In genomic region chr4:185304541-185304940, GRCh38 we compare ENCODE assay signal across 2 cellular contexts.
TF ChIP-seq lines count a peak whose summit lies in the region.

No MANE protein-coding gene starts in this region.

TF ChIP-seq in SK-N-SH, 30 proteins besides CTCF, POLR2A, EP300 and RAD21 (continued from another document):
- TF ChIP-seq REST (IDR thresholded peaks at IDR 0.05; ENCODE audit: low read depth, low read length) (no peak), NFIC (IDR thresholded peaks at IDR 0.05; ENCODE audit: borderline replicate concordance) (no peak), SIN3A (IDR thresholded peaks at IDR 0.05; ENCODE audit: borderline replicate concordance, low read depth, low read length) (no peak), RXRA (IDR thresholded peaks at IDR 0.05; ENCODE audit: borderline replicate concordance, low read depth) (no peak), USF2 (IDR thresholded peaks at IDR 0.05; ENCODE audit: borderline replicate concordance, low read depth, low read length) (no peak), MXI1 (IDR thresholded peaks at IDR 0.05; ENCODE audit: low read depth, low read length) (no peak), MAX (IDR thresholded peaks at IDR 0.05; ENCODE audit: low read depth) (no peak), NRF1 (IDR thresholded peaks at IDR 0.05; ENCODE audit: low read depth, low read length) (no peak), GATA2 (CRISPR knock-in tag; IDR thresholded peaks at IDR 0.05) (no peak), MEF2A (IDR thresholded peaks at IDR 0.05; ENCODE audit: borderline replicate concordance, low read depth) (no peak)

TF ChIP-seq in SK-N-SH treated with all-trans-retinoic acid at 6 μM for 48 hours, 23 proteins besides CTCF, POLR2A, EP300 and RAD21 (continued from another document):
- no peak for TF ChIP-seq ZFP30 (CRISPR knock-in tag; IDR thresholded peaks at IDR 0.05)
